In the genomic region with DNA sequence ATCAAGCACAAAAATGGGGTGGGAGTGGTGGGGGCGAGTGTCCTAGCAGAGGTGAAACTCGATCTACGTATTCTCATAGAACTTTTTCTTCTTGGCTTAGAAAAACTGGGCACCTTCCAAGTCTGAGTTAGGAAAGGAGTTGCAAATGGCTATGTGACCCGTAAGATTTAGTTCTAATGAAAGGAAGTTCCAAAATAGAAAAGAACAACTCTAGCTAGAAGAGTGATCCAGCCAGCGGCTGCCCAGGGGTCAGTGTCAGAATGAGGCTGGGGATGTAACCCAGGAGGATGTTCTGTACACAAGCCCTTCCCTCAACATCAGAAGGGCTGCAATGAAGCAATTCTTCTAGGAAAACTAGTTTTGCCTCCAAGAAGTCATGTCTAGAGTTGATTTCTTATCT, we compare ENCODE assay signal across 19 cellular contexts. TPM values are rescaled to one million over a fixed set of nuclear protein-coding genes. Genes with fewer than 3 reads are reported as not detected.
DNase-seq lines count a peak whose midpoint lies in the region; ATAC-seq and TF ChIP-seq lines count a peak whose summit lies in the region.
"Had no signal": no experiment of that assay in that cellular context is flagged by ENCODE, and none has a peak within 500 bp of the region (broad histone marks: within the 10 kb centered on the region; RNA-seq: fewer than 3 reads in every experiment).

No MANE protein-coding gene starts in this region.

- H3K4me3 ChIP-seq in right atrium auricular region (no peak overlapping the region), upper lobe of right lung (no peak overlapping the region), coronary artery (no peak overlapping the region)
- H3K4me3 ChIP-seq: HAP-1, prostate gland had no signal

- H3K9me3 ChIP-seq in right atrium auricular region (no peaks in the 10 kb centered on the region), upper lobe of right lung (no peaks in the 10 kb centered on the region)
- H3K9me3 ChIP-seq: HAP-1, prostate gland had no signal

- TF ChIP-seq CTCF in right atrium auricular region (IDR thresholded peaks at IDR 0.05) (no peak), upper lobe of right lung (IDR thresholded peaks at IDR 0.05) (no peak), coronary artery (IDR thresholded peaks at IDR 0.05) (no peak)

- ATAC-seq in upper lobe of right lung (peak; percentile 13), GM18858 (IDR thresholded peaks at IDR 0.05; ENCODE audit: unreplicated experiment) (no peak), HG03342 (IDR thresholded peaks at IDR 0.05; ENCODE audit: unreplicated experiment) (no peak)
- ATAC-seq: natural killer cell treated with Interleukin-12 subunit alpha and Interleukin-12 subunit beta and Interleukin-15 and Interleukin-18, amount 100 ng/mL, for 72 hours; stimulated activated memory B cell treated with anti-CD40 and anti-IgM and Interleukin-4, amounts not matched to agents 10 μg/mL and 1 μg/mL and 100 μg/mL, for 72 hours had no signal

- H3K27ac ChIP-seq in right atrium auricular region, result peak overlapping the region; percentile 9 to 21
- H3K27ac ChIP-seq in upper lobe of right lung, result peak overlapping the region; percentile 63
- H3K27ac ChIP-seq in coronary artery, result peak overlapping the region in 1 of 2 donors; percentile 61
- H3K27ac ChIP-seq: 22Rv1 had no signal

- intact Hi-C loops in upper lobe of right lung (cut with DNase I), result no loop called here

- DNase-seq in DMS 273 (lab: John Stamatoyannopoulos, UW; ENCODE audit: unreplicated experiment) (peak; percentile 6), DMS 273 treated with DMSO at 0.1 percent for 48 hours (lab: John Stamatoyannopoulos, UW) (no peak), right atrium auricular region (ENCODE audit: low spot score) (peak; percentile 54), putamen (ENCODE audit: low spot score) (peak; percentile 6), upper lobe of right lung (no peak), coronary artery (ENCODE audit: low spot score) (no peak)
- DNase-seq: activated CD4-positive, alpha-beta T cell treated with anti-CD3 and anti-CD28 coated beads, Interleukin-2, amount 50 U/mL, for 48 hours; activated naive CD4-positive, alpha-beta T cell; cerebellar nuclear complex; effector memory CD4-positive, alpha-beta T cell; NCI-H526; SIG-M5 had no signal

- H3K27me3 ChIP-seq in right atrium auricular region (no peaks in the 10 kb centered on the region), upper lobe of right lung (no peaks in the 10 kb centered on the region)

- no peaks in the 10 kb centered on the region for H3K36me3 ChIP-seq in right atrium auricular region
- H3K36me3 ChIP-seq in upper lobe of right lung, result no peaks in the 10 kb centered on the region
- H3K36me3 ChIP-seq: prostate gland had no signal

- H3K4me1 ChIP-seq in right atrium auricular region (peaks cover 0 to 27% of the 10 kb centered on the region in 2 donors), upper lobe of right lung (peaks cover 24% of the 10 kb centered on the region)

RNA-seq across cellular contexts. Expression of a gene that starts 5.2 kb away (rescaled TPM):
- total RNA-seq in right atrium auricular region, result 1 to 10 TPM; 4.0 to 6.1 TPM
- total RNA-seq in upper lobe of right lung, result 25.2 TPM

RNA-seq across cellular contexts. Expression of a gene that starts 43.8 kb away (rescaled TPM):
- total RNA-seq in right atrium auricular region, result 10 to 100 TPM; 13.6 to 23.6 TPM
- total RNA-seq in upper lobe of right lung, result 58.6 TPM
- total RNA-seq: natural killer cell treated with Interleukin-12 subunit alpha and Interleukin-12 subunit beta and Interleukin-15 and Interleukin-18, amount 100 ng/mL, for 72 hours had no signal

Comparison
In these comparisons a context has a peak if more than half of its experiments do, and no peak if none do; other contexts are left out.
1. DNase-seq: peak in DMS 273 (single experiment), right atrium auricular region (single experiment) and putamen (single experiment); none in DMS 273 treated with DMSO at 0.1 percent for 48 hours (single experiment), upper lobe of right lung (single experiment) and coronary artery (single experiment).